In genomic region chr1:228041316-228041715, GRCh38 we compare ENCODE assay signal across 22 cellular contexts. TPM values are rescaled to one million over a fixed set of nuclear protein-coding genes. Genes with fewer than 3 reads are reported as not detected.
DNase-seq lines count a peak whose midpoint lies in the region; FAIRE-seq and TF ChIP-seq lines count a peak whose summit lies in the region.
"Had no signal": no experiment of that assay in that cellular context is flagged by ENCODE, and none has a peak within 500 bp of the region (broad histone marks: within the 10 kb centered on the region; RNA-seq: fewer than 3 reads in every experiment).

No MANE protein-coding gene starts in this region.

- H2BK15ac ChIP-seq in H1 (ENCODE audit: low read length), result no peak overlapping the region

- peak overlapping the region; percentile 90 for H3K56ac ChIP-seq in H1 (replicated peaks; ENCODE audit: insufficient read length, low read depth, low read length)

- peaks cover 2 to 10% of the 10 kb centered on the region in 2 experiments for H4K20me1 ChIP-seq in H1 (replicated peaks in 1 of 2; ENCODE audit: control insufficient read depth in 1 of 2, insufficient read depth in 2 of 2, low read length in 2 of 2)

- H3K9me3 ChIP-seq in HEK293 (ENCODE audit: control insufficient read depth, insufficient read depth, low read depth, low read length) (no peaks in the 10 kb centered on the region), H1 (ENCODE audit: insufficient read depth in 2 of 2, low read depth in 1 of 2, low read length in 1 of 2) (no peaks in the 10 kb centered on the region)

- H3K23ac ChIP-seq in H1 (ENCODE audit: insufficient read length), result no peak overlapping the region

- no peak for FAIRE-seq in H1 (lab: Jason Lieb, UNC)
- FAIRE-seq: GM12892 had no signal

- H3K14ac ChIP-seq in H1 (ENCODE audit: insufficient read length), result no peak overlapping the region

- DNase-seq in HEK293T (ENCODE audit: extremely low spot score) (no peak), H1 (ENCODE audit: low read depth in 1 of 2, low spot score in 2 of 2) (peak in 1 of 2 experiments; percentile 4), ureter (ENCODE audit: low spot score) (peak; percentile 18), NCI-H446 (lab: John Stamatoyannopoulos, UW) (no peak)
- DNase-seq in stimulated activated CD8-positive, alpha-beta memory T cell treated with anti-CD3 and anti-CD28 coated beads, Interleukin-4, amount 100 ng/mL, for 48 hours, result no peak
- DNase-seq: C1 segment of cervical spinal cord; Calu3; CD4-positive, alpha-beta memory T cell; COR-L47; DMS53; DMS79 treated with DMSO at 0.1 percent for 48 hours; GOT3; H7; HCEC 1CT; HFFc6 had no signal

- CTCF ChIA-PET in HEK293 (lab: Yijun Ruan, JAX) (interaction anchor here (0.7 kb wide), 1 partner anchor 43 kb away, joined by 5 read pairs; no protein-coding TSS in a partner anchor), HEK293T (lab: Yijun Ruan, JAX) (no interaction called here), H1 (lab: Charles Lee; ENCODE audit: partially characterized antibody) (interaction anchor here (1.0 to 4.4 kb wide), 2 partner anchors 36 to 43 kb away, joined by 4 to 20 read pairs; partner anchors contain the start of gene WNT3A)

- no peak overlapping the region for H2BK12ac ChIP-seq in H1 (ENCODE audit: low read depth, low read length)

- no peak overlapping the region for H3K4ac ChIP-seq in H1 (replicated peaks; ENCODE audit: insufficient read length, low read depth, low read length)

- H2BK120ac ChIP-seq in H1 (replicated peaks; ENCODE audit: low read depth, low read length), result no peak overlapping the region

- no peak overlapping the region for H3K9ac ChIP-seq in H1 (replicated peaks in 1 of 4; ENCODE audit: extremely low read depth in 1 of 4, low read depth in 3 of 4, low read length in 3 of 4)

- H3K27me3 ChIP-seq in H1 (replicated peaks in 1 of 4; ENCODE audit: control insufficient read depth in 3 of 4, extremely low read depth in 1 of 4, insufficient read depth in 3 of 4, low read length in 3 of 4), result peaks cover 12 to 70% (median 51%) of the 10 kb centered on the region in 4 experiments

- H4K8ac ChIP-seq in H1 (ENCODE audit: extremely low read depth, insufficient read depth, low read length), result no peak overlapping the region

- H3K36me3 ChIP-seq in HEK293 (ENCODE audit: control insufficient read depth in 2 of 2, insufficient read depth in 1 of 2, low read length in 2 of 2) (no peaks in the 10 kb centered on the region), H1 (ENCODE audit: control insufficient read depth in 2 of 4, insufficient read depth in 4 of 4, low read length in 3 of 4) (no peaks in the 10 kb centered on the region)

- POLR2A ChIA-PET in HEK293 (lab: Yijun Ruan, JAX) (no interaction called here), HEK293T (lab: Yijun Ruan, JAX) (no interaction called here), H1 (lab: Charles Lee; ENCODE audit: partially characterized antibody) (no interaction called here)

- H3K79me2 ChIP-seq in H1 (ENCODE audit: control insufficient read depth in 1 of 2, insufficient read depth in 2 of 2, low read length in 2 of 2), result no peaks in the 10 kb centered on the region

- H3K4me3 ChIP-seq in HEK293 (ENCODE audit: low read depth, low read length) (no peak overlapping the region), H1 (ENCODE audit: extremely low read depth in 1 of 4, insufficient read depth in 2 of 4, low read depth in 3 of 4, low read length in 4 of 4) (no peak overlapping the region)

- H2BK20ac ChIP-seq in H1 (ENCODE audit: low read length), result no peak overlapping the region

- H2BK5ac ChIP-seq in H1 (ENCODE audit: low read depth, low read length), result no peak overlapping the region

- 72 to 100% methylated on average over 2 of the region's 2 CpGs for WGBS in H1 (ENCODE audit: extremely low coverage in 1 of 2, insufficient coverage in 1 of 2, insufficient read length in 1 of 2, insufficient replicate concordance in 2 of 2, low coverage in 1 of 2, low lambda C conversion rate in 2 of 2, missing lambda C conversion rate in 1 of 2), 2 experiments

- no peaks in the 10 kb centered on the region for H3K79me1 ChIP-seq in H1 (ENCODE audit: low read depth, low read length)

- no peak overlapping the region for H3K4me2 ChIP-seq in H1 (ENCODE audit: insufficient read depth in 1 of 2, low read depth in 2 of 2, low read length in 2 of 2)

- peaks cover 22% of the 10 kb centered on the region for H3K23me2 ChIP-seq in H1 (ENCODE audit: low read depth, low read length)

- no peak overlapping the region for H4K5ac ChIP-seq in H1 (ENCODE audit: insufficient read length, low read depth, low read length)

- H3K27ac ChIP-seq in HEK293 (ENCODE audit: extremely low read depth, low read depth, low read length) (no peak overlapping the region), H1 (ENCODE audit: low read depth, low read length) (no peak overlapping the region)

- TF ChIP-seq POLR2A in H1 (IDR thresholded peaks at IDR 0.05; ENCODE audit: control extremely low read depth in 1 of 2, low read depth in 2 of 2, low read length in 2 of 2), result no peak

- H2AFZ ChIP-seq in H1 (ENCODE audit: low read length), result no peak overlapping the region

- no peak for TF ChIP-seq EP300 in H1 (IDR thresholded peaks at IDR 0.05; ENCODE audit: borderline replicate concordance in 1 of 2, low read depth in 2 of 2, low read length in 2 of 2)

- no peak overlapping the region for H2AK5ac ChIP-seq in H1 (ENCODE audit: low read depth, low read length)

- H3K4me1 ChIP-seq in HEK293 (ENCODE audit: control insufficient read depth, insufficient read depth, low read length) (no peaks in the 10 kb centered on the region), H1 (replicated peaks in 1 of 4; ENCODE audit: control insufficient read depth in 3 of 4, insufficient read depth in 4 of 4, low read length in 3 of 4) (peaks cover 0 to 23% (median 9%) of the 10 kb centered on the region in 4 experiments; a peak in 5 of 7 replicates)

- TF ChIP-seq CTCF in HEK293 (tag by site-specific recombination; IDR thresholded peaks at IDR 0.05) (no peak), H1 (IDR thresholded peaks at IDR 0.05; ENCODE audit: control extremely low read depth in 1 of 3, insufficient read depth in 1 of 3, low read depth in 1 of 3, low read length in 3 of 3) (no peak)

- H4K91ac ChIP-seq in H1 (replicated peaks; ENCODE audit: insufficient read length, low read length), result no peak overlapping the region

- no peak overlapping the region for H3K18ac ChIP-seq in H1 (ENCODE audit: extremely low read depth, low read length)

- no peak for TF ChIP-seq RAD21 in H1 (IDR thresholded peaks at IDR 0.05 in 1 of 2, conservative IDR thresholded peaks at IDR 0.05 in 1 of 2; ENCODE audit: low read depth in 2 of 2, low read length in 2 of 2)

TF ChIP-seq in HEK293, 187 proteins besides CTCF, POLR2A, EP300 and RAD21 (continues in another document):
- TF ChIP-seq ZNF157 (tag by site-specific recombination; IDR thresholded peaks at IDR 0.05), result 0 out of 2 replicates have a peak, but pooled peaks have one; percentile 25

TF ChIP-seq in HEK293T, 16 proteins besides CTCF, POLR2A, EP300 and RAD21 (continues in another document):
- TF ChIP-seq TARDBP (IDR thresholded peaks at IDR 0.05) (peak; percentile 68; the same call in 1 of the 2 replicates), ELF4 (IDR thresholded peaks at IDR 0.05) (no peak), BHLHE40 (IDR thresholded peaks at IDR 0.05; ENCODE audit: borderline replicate concordance) (no peak), HDGF (IDR thresholded peaks at IDR 0.05; ENCODE audit: borderline replicate concordance) (no peak), SUZ12 (IDR thresholded peaks at IDR 0.05) (no peak), L3MBTL2 (conservative IDR thresholded peaks at IDR 0.05) (no peak), CTBP1 (IDR thresholded peaks at IDR 0.05; ENCODE audit: borderline replicate concordance) (peak; percentile 67)

TF ChIP-seq in H1, 55 proteins besides CTCF, POLR2A, EP300 and RAD21:
- TF ChIP-seq CHD2 (IDR thresholded peaks at IDR 0.05; ENCODE audit: low read length), result no peak
- TF ChIP-seq NANOG (IDR thresholded peaks at IDR 0.05; ENCODE audit: insufficient read depth, low read depth, low read length, poor library complexity, severe bottlenecking), result no peak
- no peak for TF ChIP-seq TCF12 (IDR thresholded peaks at IDR 0.05; ENCODE audit: low read depth, low read length)
- no peak for TF ChIP-seq CEBPB (IDR thresholded peaks at IDR 0.05; ENCODE audit: low read depth, low read length)
- no peak for TF ChIP-seq RXRA (IDR thresholded peaks at IDR 0.05; ENCODE audit: insufficient read depth, low read depth, low read length)
- no peak for TF ChIP-seq POLR2AphosphoS5 (IDR thresholded peaks at IDR 0.05; ENCODE audit: low read depth, low read length)
- TF ChIP-seq POU5F1 (IDR thresholded peaks at IDR 0.05; ENCODE audit: low read depth, low read length), result no peak
- TF ChIP-seq RNF2 (IDR thresholded peaks at IDR 0.05; ENCODE audit: borderline replicate concordance, low read depth, low read length, missing control alignments, poor library complexity, severe bottlenecking), result no peak

RNA-seq across cellular contexts. Expression of gene WNT3A, which starts 34.5 kb away (rescaled TPM):
- 0.10 and 0.19 TPM in 2 replicates for total RNA-seq in H1 (2021; fragmentation: NEBNext Ultra II Directional; extraction: Animal tissue kit (Norgen Biotek cat#: 25700))
- 0.08 and 0.13 TPM in 2 replicates for polyA plus RNA-seq in H1 (2011; rRNA removed)
- polyA plus RNA-seq in H1 (2011; cell fraction: cytosol; rRNA removed), result 0.05 TPM
- 0.26 TPM for polyA plus RNA-seq in H1 (2011; cell fraction: nucleus; rRNA removed)
- 0.05 to 0.17 TPM (median 0.08 TPM) in 3 of 4 replicates, not detected in the other for polyA plus RNA-seq in H1 (2012, experiment 1 of 2)
- polyA plus RNA-seq in H1 (2012, experiment 2 of 2), result 0.13 TPM
- polyA plus RNA-seq in H1 (2013, experiment 1 of 2), result 0.02 TPM
- polyA plus RNA-seq in H1 (2013, experiment 2 of 2), result 0.07 TPM
- polyA minus RNA-seq in H1 (2011; rRNA and poly(A)+ RNA removed), result 0.06 and 0.07 TPM in 2 replicates
- not detected for polyA minus RNA-seq in H1 (2011; cell fraction: cytosol; rRNA and poly(A)+ RNA removed)
- polyA minus RNA-seq in H1 (2011; cell fraction: nucleus; rRNA and poly(A)+ RNA removed), result 0.40 TPM
- total RNA-seq in ureter, result 0.21 TPM
- total RNA-seq: A172; A673; Calu3; CD4-positive, alpha-beta memory T cell; Daoy; G401; HFFc6 had no signal
- polyA plus RNA-seq: BJ; CD4-positive, alpha-beta memory T cell had no signal

RNA-seq across cellular contexts. Expression of gene ARF1, which starts 41.2 kb away (rescaled TPM):
- total RNA-seq in H1 (2021; fragmentation: NEBNext Ultra II Directional; extraction: Animal tissue kit (Norgen Biotek cat#: 25700)), result 265 and 267 TPM in 2 replicates
- 471 and 606 TPM in 2 replicates for polyA plus RNA-seq in H1 (2011; rRNA removed)
- polyA plus RNA-seq in H1 (2011; cell fraction: cytosol; rRNA removed), result 441 TPM
- 308 TPM for polyA plus RNA-seq in H1 (2011; cell fraction: nucleus; rRNA removed)
- 315 to 344 TPM (median 336 TPM) in 4 replicates for polyA plus RNA-seq in H1 (2012, experiment 1 of 2)
- polyA plus RNA-seq in H1 (2012, experiment 2 of 2), result 366 TPM
- polyA plus RNA-seq in H1 (2013, experiment 1 of 2), result 193 TPM
- polyA plus RNA-seq in H1 (2013, experiment 2 of 2), result 197 TPM
- polyA minus RNA-seq in H1 (2011; rRNA and poly(A)+ RNA removed), result 359 and 424 TPM in 2 replicates
- 253 TPM for polyA minus RNA-seq in H1 (2011; cell fraction: cytosol; rRNA and poly(A)+ RNA removed)
- 129 TPM for polyA minus RNA-seq in H1 (2011; cell fraction: nucleus; rRNA and poly(A)+ RNA removed)
- 361 TPM for total RNA-seq in ureter
